28 cellular contexts compared by ENCODE assay signal in the genomic region with DNA sequence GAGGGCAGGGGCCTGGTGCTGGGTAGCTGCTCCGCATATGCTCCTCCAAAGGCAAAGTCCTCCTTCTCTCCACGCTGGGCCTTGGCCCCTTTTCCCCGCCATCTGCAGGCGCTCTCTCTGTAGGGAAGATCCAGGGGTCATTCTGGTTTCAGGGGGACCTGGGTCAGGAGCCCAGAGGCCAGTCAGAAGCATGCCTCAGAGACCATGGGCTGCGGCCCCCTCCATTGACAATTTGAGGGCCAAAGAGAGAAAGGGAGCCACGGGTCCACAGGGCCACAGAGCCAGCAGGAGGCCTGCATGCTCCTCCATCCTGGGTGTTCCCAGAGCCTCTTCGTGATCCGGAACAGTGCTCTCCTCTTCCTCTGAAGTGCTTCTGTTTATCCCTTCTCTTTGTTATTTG. TPM values are rescaled to one million over a fixed set of nuclear protein-coding genes. Genes with fewer than 3 reads are reported as not detected.
"Had no signal": no experiment of that assay in that cellular context is flagged by ENCODE, and none has a peak within 500 bp of the region (broad histone marks: within the 10 kb centered on the region; RNA-seq: fewer than 3 reads in every experiment).

No MANE protein-coding gene starts in this region.

- H3K4me3 Mint-ChIP-seq: activated CD4-positive, alpha-beta memory T cell treated with anti-CD3 and anti-CD28 coated beads, Interleukin-2, amount 10 ng/mL, durations not matched to agents 7 days and 5 days; activated CD4-positive, alpha-beta T cell treated with anti-CD3 and anti-CD28 coated beads, Interleukin-2, amount 10 ng/mL, durations not matched to agents 7 days and 5 days; activated naive CD8-positive, alpha-beta T cell; activated T-cell treated with anti-CD3 and anti-CD28 coated beads, Interleukin-2, amount 50 U/mL, for 24 hours; naive B cell; neural crest cell; stimulated activated effector memory CD8-positive, alpha-beta T cell treated with anti-CD3 and anti-CD28 coated beads, Interleukin-12 subunit alpha, Interleukin-12 subunit beta, amount 100 ng/mL, for 72 hours; stimulated activated naive CD8-positive, alpha-beta T cell treated with anti-CD3 and anti-CD28 coated beads, Interleukin-15, Interleukin-2, amounts not matched to agents 100 ng/mL and 50 ng/mL, for 24 hours; T-helper 17 cell had no signal

- H3K4me3 ChIP-seq: body of pancreas, heart left ventricle, left ventricle myocardium inferior, lung, thyroid gland, upper lobe of right lung had no signal

- H3K9me3 ChIP-seq: body of pancreas, heart left ventricle, left ventricle myocardium inferior, thyroid gland, upper lobe of right lung had no signal

- H3K36me3 Mint-ChIP-seq: activated naive CD8-positive, alpha-beta T cell; naive B cell had no signal

- H3K27me3 Mint-ChIP-seq: activated CD4-positive, alpha-beta memory T cell treated with anti-CD3 and anti-CD28 coated beads, Interleukin-2, amount 10 ng/mL, durations not matched to agents 7 days and 5 days; activated CD4-positive, alpha-beta T cell treated with anti-CD3 and anti-CD28 coated beads, Interleukin-2, amount 10 ng/mL, durations not matched to agents 7 days and 5 days; activated naive CD8-positive, alpha-beta T cell; activated T-cell treated with anti-CD3 and anti-CD28 coated beads, Interleukin-2, amount 50 U/mL, for 24 hours; naive B cell; stimulated activated naive CD8-positive, alpha-beta T cell treated with anti-CD3 and anti-CD28 coated beads, Interleukin-15, Interleukin-2, amounts not matched to agents 100 ng/mL and 50 ng/mL, for 24 hours; T-helper 17 cell had no signal

- H3K27ac ChIP-seq: body of pancreas, heart left ventricle, left ventricle myocardium inferior, thyroid gland, upper lobe of right lung had no signal

- DNase-seq: activated CD4-positive, alpha-beta memory T cell treated with anti-CD3 and anti-CD28 coated beads, Interleukin-2, amount 10 ng/mL, durations not matched to agents 7 days and 5 days; activated CD4-positive, alpha-beta T cell treated with anti-CD3 and anti-CD28 coated beads, Interleukin-2, amount 10 ng/mL, durations not matched to agents 7 days and 5 days; activated CD4-positive, CD25-positive, alpha-beta regulatory T cell treated with anti-CD3 and anti-CD28 coated beads, Interleukin-2, amount 50 U/mL, for 72 hours; activated CD8-positive, alpha-beta memory T cell treated with anti-CD3 and anti-CD28 coated beads, Interleukin-2, amount 50 U/mL, for 48 hours; activated T-cell treated with anti-CD3 and anti-CD28 coated beads, Interleukin-2, amount 50 U/mL, for 24 hours; aorta; body of pancreas; cortex of kidney; foreskin fibroblast; heart left ventricle; left ventricle myocardium inferior; naive B cell; stimulated activated CD4-positive, alpha-beta T cell treated with anti-CD3 and anti-CD28 coated beads, Interleukin-2, amount 100 ng/mL, for 48 hours; T-helper 17 cell; T1000; thyroid gland; upper lobe of right lung had no signal

- H3K4me1 ChIP-seq: body of pancreas, left ventricle myocardium inferior, thyroid gland, upper lobe of right lung had no signal

- H3K27ac Mint-ChIP-seq: activated CD4-positive, alpha-beta memory T cell treated with anti-CD3 and anti-CD28 coated beads, Interleukin-2, amount 10 ng/mL, durations not matched to agents 7 days and 5 days; activated CD4-positive, alpha-beta T cell treated with anti-CD3 and anti-CD28 coated beads, Interleukin-2, amount 10 ng/mL, durations not matched to agents 7 days and 5 days; activated naive CD8-positive, alpha-beta T cell; activated T-cell treated with anti-CD3 and anti-CD28 coated beads, Interleukin-2, amount 50 U/mL, for 24 hours; stimulated activated effector memory CD8-positive, alpha-beta T cell treated with anti-CD3 and anti-CD28 coated beads, Interleukin-12 subunit alpha, Interleukin-12 subunit beta, amount 100 ng/mL, for 72 hours; stimulated activated naive CD8-positive, alpha-beta T cell treated with anti-CD3 and anti-CD28 coated beads, Interleukin-15, Interleukin-2, amounts not matched to agents 100 ng/mL and 50 ng/mL, for 24 hours; T-helper 17 cell had no signal

- H3K9me3 Mint-ChIP-seq: activated CD4-positive, alpha-beta memory T cell treated with anti-CD3 and anti-CD28 coated beads, Interleukin-2, amount 10 ng/mL, durations not matched to agents 7 days and 5 days; activated CD4-positive, alpha-beta T cell treated with anti-CD3 and anti-CD28 coated beads, Interleukin-2, amount 10 ng/mL, durations not matched to agents 7 days and 5 days; activated T-cell treated with anti-CD3 and anti-CD28 coated beads, Interleukin-2, amount 50 U/mL, for 24 hours; naive B cell; neural crest cell; stimulated activated effector memory CD8-positive, alpha-beta T cell treated with anti-CD3 and anti-CD28 coated beads, Interleukin-12 subunit alpha, Interleukin-12 subunit beta, amount 100 ng/mL, for 72 hours; stimulated activated naive CD8-positive, alpha-beta T cell treated with anti-CD3 and anti-CD28 coated beads, Interleukin-15, Interleukin-2, amounts not matched to agents 100 ng/mL and 50 ng/mL, for 24 hours had no signal

- H3K27me3 ChIP-seq: body of pancreas, heart left ventricle, thyroid gland, upper lobe of right lung had no signal

RNA-seq across cellular contexts. Expression of a gene that starts 2.1 kb away (rescaled TPM):
- total RNA-seq: activated CD4-positive, alpha-beta memory T cell treated with anti-CD3 and anti-CD28 coated beads, Interleukin-2, amount 10 ng/mL, durations not matched to agents 7 days and 5 days; activated CD4-positive, alpha-beta T cell treated with anti-CD3 and anti-CD28 coated beads, Interleukin-2, amount 10 ng/mL, durations not matched to agents 7 days and 5 days; body of pancreas; cardiac septum; chondrocyte; endothelial cell of umbilical vein; left ventricle myocardium inferior; omental fat pad; right cardiac atrium; subcutaneous adipose tissue; T-helper 17 cell; thyroid gland; upper lobe of right lung had no signal
- polyA plus RNA-seq: aorta, endothelial cell of umbilical vein had no signal

RNA-seq across cellular contexts. Expression of a gene that starts 42.6 kb away (rescaled TPM):
- total RNA-seq: activated CD4-positive, alpha-beta memory T cell treated with anti-CD3 and anti-CD28 coated beads, Interleukin-2, amount 10 ng/mL, durations not matched to agents 7 days and 5 days; body of pancreas; cardiac septum; endothelial cell of umbilical vein; left ventricle myocardium inferior; upper lobe of right lung had no signal
- polyA plus RNA-seq: aorta, heart left ventricle, right cardiac atrium had no signal
